16 cellular contexts compared by ENCODE assay signal in genomic region chr16:89303604-89304003, GRCh38.
A peak's percentile ranks its signal among the peaks of the same experiment; 100 is the strongest.
DNase-seq lines count a peak whose midpoint lies in the region; ATAC-seq and TF ChIP-seq lines count a peak whose summit lies in the region.
"Had no signal": no experiment of that assay in that cellular context is flagged by ENCODE, and none has a peak within 500 bp of the region (broad histone marks: within the 10 kb centered on the region; RNA-seq: fewer than 3 reads in every experiment).

No MANE protein-coding gene starts in this region.

- H3K27ac Mint-ChIP-seq in activated T-cell treated with anti-CD3 and anti-CD28 coated beads, Interleukin-2, amount 50 U/mL, for 24 hours = peak overlapping the region; percentile 56
- H3K27ac Mint-ChIP-seq in activated T-helper 17 cell treated with anti-CD3 and anti-CD28 coated beads, Interleukin-2, amount 50 U/mL, for 72 hours = peak overlapping the region; percentile 65
- H3K27ac Mint-ChIP-seq in stimulated activated naive B cell treated with anti-CD40 and anti-IgM and Interleukin-4, amounts not matched to agents 10 μg/mL and 1 μg/mL and 100 μg/mL, for 72 hours = peak overlapping the region; percentile 91

- ATAC-seq in activated T-helper 17 cell treated with anti-CD3 and anti-CD28 coated beads, Interleukin-2, amount 50 U/mL, for 72 hours (replicated peaks) = no peak
- no peak for ATAC-seq in gastroesophageal sphincter
- peak; percentile 58 to 65 for ATAC-seq in stimulated activated naive B cell treated with anti-CD40 and anti-IgM and Interleukin-4, amounts not matched to agents 10 μg/mL and 1 μg/mL and 100 μg/mL, for 72 hours (replicated peaks)
- ATAC-seq in GM21529 (IDR thresholded peaks at IDR 0.05; ENCODE audit: unreplicated experiment) = no peak

- peak overlapping the region in 3 of 4 donors; percentile 85 to 92 (median 86) for H3K27ac ChIP-seq in gastroesophageal sphincter
- H3K27ac ChIP-seq in ascending aorta = peak overlapping the region in 1 of 2 donors; percentile 39
- H3K27ac ChIP-seq: HL-60 had no signal

- WGBS in gastroesophageal sphincter (ENCODE audit: low coverage in 1 of 2), 2 donors = no CpG with 5 or more reads among the region's 7 CpGs

- no peaks in the 10 kb centered on the region for H3K27me3 Mint-ChIP-seq in activated T-cell treated with anti-CD3 and anti-CD28 coated beads, Interleukin-2, amount 50 U/mL, for 24 hours
- H3K27me3 Mint-ChIP-seq in activated T-helper 17 cell treated with anti-CD3 and anti-CD28 coated beads, Interleukin-2, amount 50 U/mL, for 72 hours = no peaks in the 10 kb centered on the region
- no peaks in the 10 kb centered on the region for H3K27me3 Mint-ChIP-seq in stimulated activated naive B cell treated with anti-CD40 and anti-IgM and Interleukin-4, amounts not matched to agents 10 μg/mL and 1 μg/mL and 100 μg/mL, for 72 hours

- TF ChIP-seq CTCF in gastroesophageal sphincter (IDR thresholded peaks at IDR 0.05) (no peak), ascending aorta (IDR thresholded peaks at IDR 0.05) (no peak)

- H3K4me1 Mint-ChIP-seq in activated T-cell treated with anti-CD3 and anti-CD28 coated beads, Interleukin-2, amount 50 U/mL, for 24 hours (ENCODE audit: low read depth) = peaks cover 40% of the 10 kb centered on the region
- peaks cover 25% of the 10 kb centered on the region for H3K4me1 Mint-ChIP-seq in activated T-helper 17 cell treated with anti-CD3 and anti-CD28 coated beads, Interleukin-2, amount 50 U/mL, for 72 hours
- H3K4me1 Mint-ChIP-seq in stimulated activated naive B cell treated with anti-CD40 and anti-IgM and Interleukin-4, amounts not matched to agents 10 μg/mL and 1 μg/mL and 100 μg/mL, for 72 hours = peaks cover 31 to 60% of the 10 kb centered on the region in 2 donors

- H3K4me3 ChIP-seq in gastroesophageal sphincter = no peak overlapping the region
- no peak overlapping the region for H3K4me3 ChIP-seq in ascending aorta
- H3K4me3 ChIP-seq: ovary, smooth muscle cell, testis had no signal

- no peak for DNase-seq in activated T-cell treated with anti-CD3 and anti-CD28 coated beads, Interleukin-2, amount 50 U/mL, for 24 hours
- no peak for DNase-seq in activated T-cell treated with anti-CD3 and anti-CD28 coated beads, Interleukin-2, amount 50 U/mL, for 48 hours
- DNase-seq in stimulated activated naive B cell treated with anti-CD40 and anti-IgM and Interleukin-4, amounts not matched to agents 10 μg/mL and 1 μg/mL and 100 μg/mL, for 72 hours = no peak
- no peak for DNase-seq in HuH-7.5 (ENCODE audit: low spot score)
- DNase-seq in ascending aorta (ENCODE audit: low spot score in 2 of 2) = no peak
- DNase-seq: HCEC 1CT, mesenchymal stem cell, NCI-H2081 treated with DMSO at 0.1 percent for 48 hours, ovary, SHP77, testis had no signal

- peaks cover 0 to 62% (median 25%) of the 10 kb centered on the region in 3 donors for H3K4me1 ChIP-seq in gastroesophageal sphincter
- peaks cover 17 to 24% of the 10 kb centered on the region in 2 donors for H3K4me1 ChIP-seq in ascending aorta

- H3K27me3 ChIP-seq in gastroesophageal sphincter (no peaks in the 10 kb centered on the region), ascending aorta (no peaks in the 10 kb centered on the region)
- H3K27me3 ChIP-seq: ovary, testis had no signal

- no peak overlapping the region for H3K4me3 Mint-ChIP-seq in activated T-cell treated with anti-CD3 and anti-CD28 coated beads, Interleukin-2, amount 50 U/mL, for 24 hours
- H3K4me3 Mint-ChIP-seq in activated T-helper 17 cell treated with anti-CD3 and anti-CD28 coated beads, Interleukin-2, amount 50 U/mL, for 72 hours = no peak overlapping the region
- H3K4me3 Mint-ChIP-seq in stimulated activated naive B cell treated with anti-CD40 and anti-IgM and Interleukin-4, amounts not matched to agents 10 μg/mL and 1 μg/mL and 100 μg/mL, for 72 hours = peak overlapping the region in 1 of 2 donors; percentile 26

- intact Hi-C loops in ascending aorta (cut with DNase I) = no loop called here

- H3K36me3 ChIP-seq in gastroesophageal sphincter = peaks cover 0 to 26% of the 10 kb centered on the region in 2 donors
- H3K36me3 ChIP-seq in ascending aorta = peaks cover 18 to 21% of the 10 kb centered on the region in 2 donors
- H3K36me3 ChIP-seq: ovary had no signal

- H3K36me3 Mint-ChIP-seq in activated T-cell treated with anti-CD3 and anti-CD28 coated beads, Interleukin-2, amount 50 U/mL, for 24 hours (ENCODE audit: low read depth) = peaks cover 62% of the 10 kb centered on the region
- peaks cover 44% of the 10 kb centered on the region for H3K36me3 Mint-ChIP-seq in activated T-helper 17 cell treated with anti-CD3 and anti-CD28 coated beads, Interleukin-2, amount 50 U/mL, for 72 hours (ENCODE audit: low read depth)
- peaks cover 28 to 50% of the 10 kb centered on the region in 2 donors for H3K36me3 Mint-ChIP-seq in stimulated activated naive B cell treated with anti-CD40 and anti-IgM and Interleukin-4, amounts not matched to agents 10 μg/mL and 1 μg/mL and 100 μg/mL, for 72 hours

- H3K9me3 Mint-ChIP-seq in activated T-cell treated with anti-CD3 and anti-CD28 coated beads, Interleukin-2, amount 50 U/mL, for 24 hours = no peaks in the 10 kb centered on the region
- no peaks in the 10 kb centered on the region for H3K9me3 Mint-ChIP-seq in activated T-helper 17 cell treated with anti-CD3 and anti-CD28 coated beads, Interleukin-2, amount 50 U/mL, for 72 hours
- no peaks in the 10 kb centered on the region for H3K9me3 Mint-ChIP-seq in stimulated activated naive B cell treated with anti-CD40 and anti-IgM and Interleukin-4, amounts not matched to agents 10 μg/mL and 1 μg/mL and 100 μg/mL, for 72 hours

- no peak for TF ChIP-seq EP300 in gastroesophageal sphincter (IDR thresholded peaks at IDR 0.05)

- no peak for TF ChIP-seq POLR2A in gastroesophageal sphincter (IDR thresholded peaks at IDR 0.05)

- H3K9me3 ChIP-seq in gastroesophageal sphincter = no peaks in the 10 kb centered on the region
- H3K9me3 ChIP-seq in ascending aorta = no peaks in the 10 kb centered on the region
- H3K9me3 ChIP-seq: ovary, testis had no signal

Comparison
In these comparisons a context has a peak if more than half of its experiments do, and no peak if none do; other contexts are left out.
1. ATAC-seq: peak in stimulated activated naive B cell treated with anti-CD40 and anti-IgM and Interleukin-4, amounts not matched to agents 10 μg/mL and 1 μg/mL and 100 μg/mL, for 72 hours (2 of 2); none in activated T-helper 17 cell treated with anti-CD3 and anti-CD28 coated beads, Interleukin-2, amount 50 U/mL, for 72 hours (single experiment), gastroesophageal sphincter (single experiment) and GM21529 (single experiment).
2. Peak in every context shown above with its lines, with median percentiles within 50 percentile points of each other: H3K27ac Mint-ChIP-seq.